ENCODE assay signal across 18 cellular contexts in the genomic region with DNA sequence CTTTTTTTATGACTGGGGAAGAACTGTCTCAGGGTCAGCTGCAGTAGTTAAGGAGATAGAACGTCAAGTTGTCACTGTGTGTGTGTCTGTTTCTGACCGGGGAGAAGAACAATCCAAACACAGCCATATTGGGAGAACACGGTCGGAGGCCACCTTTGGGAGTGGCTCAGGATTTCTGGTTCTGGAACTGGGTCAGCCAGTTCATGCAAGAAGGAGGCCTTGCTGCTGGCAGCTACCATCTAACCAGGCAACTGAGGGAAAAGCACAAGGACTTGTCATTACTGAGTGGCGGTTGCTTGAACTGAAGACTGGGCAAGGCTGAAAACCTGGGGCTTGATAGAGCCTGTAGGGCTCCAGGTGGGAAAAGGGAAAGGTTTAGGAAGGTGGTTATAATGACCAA. TPM values are rescaled to one million over a fixed set of nuclear protein-coding genes. Genes with fewer than 3 reads are reported as not detected.
"Had no signal": no experiment of that assay in that cellular context is flagged by ENCODE, and none has a peak within 500 bp of the region (broad histone marks: within the 10 kb centered on the region; RNA-seq: fewer than 3 reads in every experiment).

No MANE protein-coding gene starts in this region.

- H3K9me3 ChIP-seq: mucosa of descending colon, tibial artery had no signal

- H3K36me3 ChIP-seq: tibial artery had no signal

- H3K27me3 ChIP-seq: tibial artery had no signal

- H3K4me3 ChIP-seq: mucosa of descending colon, smooth muscle cell, tibial artery had no signal

- DNase-seq: effector memory CD4-positive, alpha-beta T cell; foreskin keratinocyte; head of caudate nucleus; hippocampal formation; kidney glomerular epithelial cell; mammary epithelial cell; mucosa of descending colon; naive thymus-derived CD8-positive, alpha-beta T cell; right cardiac atrium; stimulated activated CD4-positive, alpha-beta T cell treated with anti-CD3 and anti-CD28 coated beads, Interleukin-4, amount 100 ng/mL, for 1 hour; stimulated activated CD8-positive, alpha-beta memory T cell treated with anti-CD3 and anti-CD28 coated beads, Interleukin-4, amount 100 ng/mL, for 48 hours; stimulated activated naive CD8-positive, alpha-beta T cell treated with anti-CD3 and anti-CD28 coated beads, Interleukin-15, Interleukin-2, amounts not matched to agents 100 U/mL and 50 U/mL, for 24 hours; tibial artery had no signal

- H3K4me1 ChIP-seq: foreskin keratinocyte had no signal

- H3K27ac ChIP-seq: epithelial cell of prostate, foreskin keratinocyte, tibial artery had no signal

- ATAC-seq: foreskin keratinocyte; naive thymus-derived CD8-positive, alpha-beta T cell; stimulated activated effector memory CD8-positive, alpha-beta T cell treated with anti-CD3 and anti-CD28 coated beads, Interleukin-12 subunit alpha, Interleukin-12 subunit beta, amount 100 ng/mL, for 72 hours; stimulated activated naive CD8-positive, alpha-beta T cell treated with anti-CD3 and anti-CD28 coated beads, Interleukin-15, Interleukin-2, amounts not matched to agents 100 U/mL and 50 U/mL, for 24 hours had no signal

RNA-seq across cellular contexts. Expression of gene GLDN, which starts 24.6 kb away (rescaled TPM):
- total RNA-seq: foreskin keratinocyte; naive thymus-derived CD8-positive, alpha-beta T cell; osteocyte had no signal
- polyA plus RNA-seq: foreskin keratinocyte; mammary epithelial cell; naive thymus-derived CD8-positive, alpha-beta T cell had no signal

RNA-seq across cellular contexts. Expression of gene CYP19A1, which starts 27.7 kb away (rescaled TPM):
- total RNA-seq: foreskin keratinocyte; naive thymus-derived CD8-positive, alpha-beta T cell; neural crest cell; osteocyte; smooth muscle cell had no signal
- polyA plus RNA-seq: foreskin keratinocyte; naive thymus-derived CD8-positive, alpha-beta T cell; smooth muscle cell had no signal
